In genomic region chr11:64874308-64874707, GRCh38 we compare ENCODE assay signal across 6 cellular contexts. TPM values are rescaled to one million over a fixed set of nuclear protein-coding genes. Genes with fewer than 3 reads are reported as not detected.
DNase-seq lines count a peak whose midpoint lies in the region; ATAC-seq and TF ChIP-seq lines count a peak whose summit lies in the region.

No MANE protein-coding gene starts in this region.

- no peaks in the 10 kb centered on the region for H3K27me3 ChIP-seq in body of pancreas

- H3K4me1 ChIP-seq in body of pancreas: peaks cover 42% of the 10 kb centered on the region

- no peak for TF ChIP-seq POLR2A in body of pancreas (IDR thresholded peaks at IDR 0.05)

- H3K9me3 ChIP-seq in body of pancreas: no peaks in the 10 kb centered on the region

- DNase-seq in LHCN-M2 (ENCODE audit: low read depth) (peak; percentile 93), astrocyte of the hippocampus (ENCODE audit: low read depth, low spot score) (peak; percentile 56), nucleus accumbens (lab: John Stamatoyannopoulos, UW) (peak in 42 of 56 donors; percentile 30 to 81 (median 58)), ureter (ENCODE audit: low spot score) (no peak), AG20443 (ENCODE audit: low spot score) (no peak), body of pancreas (no peak)

- ATAC-seq in body of pancreas: no peak

- no peak overlapping the region for H3K27ac ChIP-seq in body of pancreas

- H3K36me3 ChIP-seq in body of pancreas (replicated peaks in 1 of 2; ENCODE audit: insufficient read depth in 1 of 2, low read depth in 2 of 2): no peaks in the 10 kb centered on the region

- WGBS in body of pancreas, 2 donors: 66 to 83% methylated on average over 13 of the region's 13 CpGs

- no peak overlapping the region for H3K4me3 ChIP-seq in body of pancreas

- TF ChIP-seq CTCF in body of pancreas (IDR thresholded peaks at IDR 0.05): no peak

- intact Hi-C loops in body of pancreas (cut with DNase I): no loop called here

RNA-seq across cellular contexts. Expression of gene EHD1, which starts 4.1 kb away (rescaled TPM):
- total RNA-seq in LHCN-M2 (2014; rRNA removed) (73.5 and 84.6 TPM in 2 replicates), ureter (47.3 TPM), body of pancreas (10 to 100 TPM; 18.7 to 45.2 TPM)
- polyA plus RNA-seq in LHCN-M2 (2012): 114 TPM

RNA-seq across cellular contexts. Expression of gene CDC42BPG, which starts 29.9 kb away (rescaled TPM):
- total RNA-seq in LHCN-M2 (2014; rRNA removed) (0.11 TPM in 1 of 2 replicates, not detected in the other), ureter (28.5 TPM), body of pancreas (10 to 100 TPM; 13.5 to 18.9 TPM)
- 0.06 TPM for polyA plus RNA-seq in LHCN-M2 (2012)

RNA-seq across cellular contexts. Expression of gene ATG2A, which starts 42.7 kb away (rescaled TPM):
- total RNA-seq in LHCN-M2 (2014; rRNA removed): 17.7 and 22.9 TPM in 2 replicates
- polyA plus RNA-seq in LHCN-M2 (2012): 12.6 TPM
- 27.9 TPM for total RNA-seq in ureter
- total RNA-seq in body of pancreas: 10 to 100 TPM; 16.3 to 34.3 TPM

RNA-seq across cellular contexts. Expression of gene PPP2R5B, which starts 50.2 kb away (rescaled TPM):
- 19.2 and 27.3 TPM in 2 replicates for total RNA-seq in LHCN-M2 (2014; rRNA removed)
- 15.8 TPM for polyA plus RNA-seq in LHCN-M2 (2012)
- 18.9 TPM for total RNA-seq in ureter
- total RNA-seq in body of pancreas: 10 to 100 TPM; 12.7 to 35.6 TPM

Comparison
In these comparisons a context has a peak if more than half of its experiments do, and no peak if none do; other contexts are left out.
1. DNase-seq: peak in LHCN-M2 (single experiment), astrocyte of the hippocampus (single experiment) and nucleus accumbens (42 of 56); none in ureter (single experiment), AG20443 (single experiment) and body of pancreas (0 of 4).
2. RNA of gene CDC42BPG, which starts 29.9 kb away (total RNA-seq): 28.5 TPM in ureter (single experiment) and 13.5 to 18.9 TPM in body of pancreas; 0.11 TPM in LHCN-M2; every median in the first group is over 10 times any median in the second.